ENCODE assay signal across 8 cellular contexts in genomic region chr22:29625090-29625825, GRCh38. TPM values are rescaled to one million over a fixed set of nuclear protein-coding genes. Genes with fewer than 3 reads are reported as not detected.
DNase-seq lines count a peak whose midpoint lies in the region; ATAC-seq and TF ChIP-seq lines count a peak whose summit lies in the region.

No MANE protein-coding gene starts in this region.

- POLR2A ChIA-PET in HEK293 (lab: Yijun Ruan, JAX) = no interaction called here
- POLR2A ChIA-PET in Panc1 (lab: Charles Lee) = no interaction called here

- H3K4me3 ChIP-seq in HEK293 (ENCODE audit: low read depth, low read length) (no peak overlapping the region), Panc1 (ENCODE audit: low read depth in 2 of 2, low read length in 2 of 2) (0 out of 4 replicates have a peak overlapping the region, but pooled peaks of 1 of the 2 experiments have one; percentile 2), adrenal gland (no peak overlapping the region), right cardiac atrium (ENCODE audit: low read length) (no peak overlapping the region), sigmoid colon (no peak overlapping the region)

- intact Hi-C loops in Panc1 (cut with micrococcal nuclease; ENCODE audit: unreplicated experiment) = no loop called here
- intact Hi-C loops in adrenal gland (cut with DNase I) = no loop called here
- intact Hi-C loops in right cardiac atrium (cut with DNase I) = no loop called here
- intact Hi-C loops in sigmoid colon (cut with DNase I) = loop anchor here (10.0 kb wide), 1 partner anchor 140 kb away; the partner anchor contains the start of genes UQCR10 and ZMAT5

- peak in 2 of 4 donors; percentile 40 to 65 for TF ChIP-seq EP300 in sigmoid colon (IDR thresholded peaks at IDR 0.05)

- no TSS peak for BruUV-seq in Panc1 (replicated peaks; lab: Mats Ljungman, UMichigan)

- no peaks in the 10 kb centered on the region for H3K36me3 ChIP-seq in HEK293 (ENCODE audit: control insufficient read depth in 2 of 2, insufficient read depth in 1 of 2, low read length in 2 of 2)
- H3K36me3 ChIP-seq in Panc1 (ENCODE audit: control insufficient read depth, insufficient read depth, low read length) = no peaks in the 10 kb centered on the region
- no peaks in the 10 kb centered on the region for H3K36me3 ChIP-seq in adrenal gland (replicated peaks in 1 of 2)
- no peaks in the 10 kb centered on the region for H3K36me3 ChIP-seq in sigmoid colon

- CTCF ChIA-PET in HEK293 (lab: Yijun Ruan, JAX) (interaction anchor here (0.6 to 5.0 kb wide), 58 partner anchors 8 to 829 kb away, joined by 3 to 51 read pairs (median 4); partner anchors contain the start of genes UQCR10 and ZMAT5), Panc1 (lab: Charles Lee) (no interaction called here)

- H3K27ac ChIP-seq in HEK293 (ENCODE audit: extremely low read depth, low read depth, low read length) = no peak overlapping the region
- peak overlapping the region; percentile 83 for H3K27ac ChIP-seq in Panc1 (ENCODE audit: low read length)
- peak overlapping the region in 2 of 5 donors; percentile 0 to 19 for H3K27ac ChIP-seq in adrenal gland
- no peak overlapping the region for H3K27ac ChIP-seq in right cardiac atrium (ENCODE audit: low read length)
- peak overlapping the region; percentile 31 to 64 (median 51) for H3K27ac ChIP-seq in sigmoid colon

- 67 to 71% (median 69%) methylated on average over 12 of the region's 12 CpGs for WGBS in adrenal gland, 4 donors
- WGBS in right cardiac atrium = 71% methylated on average over 12 of the region's 12 CpGs
- WGBS in sigmoid colon, 2 donors = 75 to 76% methylated on average over 12 of the region's 12 CpGs

- ATAC-seq in Panc1 (no peak), right cardiac atrium (peak; percentile 62 to 68), GM21619 (IDR thresholded peaks at IDR 0.05; ENCODE audit: unreplicated experiment) (no peak)

- in situ Hi-C loops in Panc1 (cut with HindIII; ENCODE audit: low pct_unique_long_range_greater_than_20kb, low sequenced_read_pairs) = no loop called here

- no peaks in the 10 kb centered on the region for H3K9me3 ChIP-seq in HEK293 (ENCODE audit: control insufficient read depth, insufficient read depth, low read depth, low read length)
- H3K9me3 ChIP-seq in Panc1 (ENCODE audit: control insufficient read depth, insufficient read depth, low read depth, low read length) = no peaks in the 10 kb centered on the region
- H3K9me3 ChIP-seq in adrenal gland (replicated peaks in 1 of 3) = no peaks in the 10 kb centered on the region
- H3K9me3 ChIP-seq in right cardiac atrium (ENCODE audit: control insufficient read depth, low read length) = no peaks in the 10 kb centered on the region
- no peaks in the 10 kb centered on the region for H3K9me3 ChIP-seq in sigmoid colon

- TF ChIP-seq CTCF in HEK293 (tag by site-specific recombination; IDR thresholded peaks at IDR 0.05) (no peak), Panc1 (IDR thresholded peaks at IDR 0.05) (peak; percentile 83), adrenal gland (IDR thresholded peaks at IDR 0.05) (peak; percentile 71 to 82 (median 77)), sigmoid colon (IDR thresholded peaks at IDR 0.05) (peak; percentile 41 to 83 (median 74))

- H3K27me3 ChIP-seq in Panc1 (ENCODE audit: control insufficient read depth, insufficient read depth, low read length) = no peaks in the 10 kb centered on the region
- no peaks in the 10 kb centered on the region for H3K27me3 ChIP-seq in adrenal gland
- no peaks in the 10 kb centered on the region for H3K27me3 ChIP-seq in right cardiac atrium (ENCODE audit: control insufficient read depth, insufficient read depth)
- H3K27me3 ChIP-seq in sigmoid colon = no peaks in the 10 kb centered on the region

- H3K4me1 ChIP-seq in HEK293 (ENCODE audit: control insufficient read depth, insufficient read depth, low read length) = peaks cover 44% of the 10 kb centered on the region
- H3K4me1 ChIP-seq in Panc1 (ENCODE audit: control insufficient read depth, insufficient read depth, low read length) = peaks cover 93% of the 10 kb centered on the region
- peaks cover 21 to 30% of the 10 kb centered on the region in 2 donors for H3K4me1 ChIP-seq in adrenal gland (replicated peaks in 1 of 2)
- H3K4me1 ChIP-seq in right cardiac atrium (ENCODE audit: control insufficient read depth, insufficient read depth, low read length) = peaks cover 2% of the 10 kb centered on the region
- peaks cover 0 to 81% (median 66%) of the 10 kb centered on the region in 4 donors for H3K4me1 ChIP-seq in sigmoid colon

- TF ChIP-seq POLR2A in adrenal gland (IDR thresholded peaks at IDR 0.05) (no peak), sigmoid colon (IDR thresholded peaks at IDR 0.05) (no peak)

- DNase-seq in COLO668 (lab: John Stamatoyannopoulos, UW; ENCODE audit: unreplicated experiment) (peak; percentile 44), Panc1 (ENCODE audit: low read depth, low spot score) (no peak), adrenal gland (peak; percentile 51 to 83 (median 65)), right cardiac atrium (peak in 2 of 3 donors; percentile 43 to 75), sigmoid colon (peak; percentile 75), GM19240 (ENCODE audit: insufficient read length, low spot score) (no peak)

TF ChIP-seq in HEK293, 187 proteins besides CTCF, POLR2A, EP300 and RAD21 (continues in another document):
- TF ChIP-seq ZNF701 (tag by site-specific recombination; IDR thresholded peaks at IDR 0.05) (no peak), ZFP69B (tag by site-specific recombination; IDR thresholded peaks at IDR 0.05) (no peak), ZNF10 (tag by site-specific recombination; IDR thresholded peaks at IDR 0.05) (no peak), ZNF311 (tag by site-specific recombination; IDR thresholded peaks at IDR 0.05; ENCODE audit: borderline replicate concordance) (no peak), KLF8 (tag by site-specific recombination; IDR thresholded peaks at IDR 0.05) (no peak), ZNF501 (tag by site-specific recombination; IDR thresholded peaks at IDR 0.05) (no peak; the same call in 1 of the 2 replicates), YY2 (tag by site-specific recombination; IDR thresholded peaks at IDR 0.05) (no peak), ZNF621 (tag by site-specific recombination; IDR thresholded peaks at IDR 0.05) (no peak), ZNF202 (tag by site-specific recombination; IDR thresholded peaks at IDR 0.05; ENCODE audit: borderline replicate concordance) (no peak), ZNF658 (tag by site-specific recombination; IDR thresholded peaks at IDR 0.05) (no peak), IKZF3 (tag by site-specific recombination; IDR thresholded peaks at IDR 0.05) (peak; percentile 62; the same call in 1 of the 2 replicates), ZNF169 (tag by site-specific recombination; IDR thresholded peaks at IDR 0.05) (no peak), ZNF660 (tag by site-specific recombination; IDR thresholded peaks at IDR 0.05) (peak; percentile 67; the same call in 1 of the 2 replicates), REST (tag by site-specific recombination; IDR thresholded peaks at IDR 0.05) (no peak), ZNF354C (tag by site-specific recombination; IDR thresholded peaks at IDR 0.05; ENCODE audit: borderline replicate concordance, low read depth) (no peak), ZBTB21 (tag by site-specific recombination; IDR thresholded peaks at IDR 0.05) (no peak), TRIM28 (IDR thresholded peaks at IDR 0.05; ENCODE audit: borderline replicate concordance, low read length) (0 out of 2 replicates have a peak, but pooled peaks have one; percentile 55), ZXDB (tag by site-specific recombination; IDR thresholded peaks at IDR 0.05) (no peak)

RNA-seq across cellular contexts. Expression of gene NF2, which starts 21.8 kb away (rescaled TPM):
- total RNA-seq in Panc1 (2021; ENCODE audit: unreplicated experiment) = 190 TPM
- 34.0 TPM for polyA plus RNA-seq in Panc1 (2012; ENCODE audit: insufficient read length)
- total RNA-seq in adrenal gland = 10 to 100 TPM; 43.3 to 67.4 (median 55.5) TPM
- polyA plus RNA-seq in adrenal gland = 10 to 100 TPM; 12.2 to 22.2 (median 18.6) TPM
- 10 to 100 TPM; 45.8 to 53.9 (median 50.7) TPM for total RNA-seq in right cardiac atrium
- 23.4 TPM for polyA plus RNA-seq in right cardiac atrium
- total RNA-seq in sigmoid colon = 10 to 100 TPM; 16.6 to 34.3 (median 23.8) TPM
- 10 to 100 TPM in 1 of 3 donors, 1 to 10 TPM in 2; 3.6 to 18.7 (median 6.2) TPM for polyA plus RNA-seq in sigmoid colon

RNA-seq across cellular contexts. Expression of gene NIPSNAP1, which starts 44.3 kb away (rescaled TPM):
- total RNA-seq in Panc1 (2021; ENCODE audit: unreplicated experiment) (40.0 TPM), adrenal gland (10 to 100 TPM; 40.9 to 84.1 (median 60.4) TPM), right cardiac atrium (10 to 100 TPM; 16.6 to 29.2 (median 23.6) TPM), sigmoid colon (10 to 100 TPM; 10.2 to 14.4 (median 13.5) TPM)
- polyA plus RNA-seq in Panc1 (2012; ENCODE audit: insufficient read length) = 72.8 TPM
- polyA plus RNA-seq in adrenal gland (10 to 100 TPM; 33.1 to 85.7 (median 35.3) TPM), right cardiac atrium (22.7 TPM), sigmoid colon (10 to 100 TPM; 43.2 to 61.5 (median 53.5) TPM)

Comparison
In these comparisons a context has a peak if more than half of its experiments do, and no peak if none do; other contexts are left out.
1. DNase-seq: peak in COLO668 (single experiment), adrenal gland (7 of 7), right cardiac atrium (2 of 3) and sigmoid colon (single experiment); none in Panc1 (single experiment) and GM19240 (single experiment).
2. H3K27ac ChIP-seq: peak in Panc1 (single experiment) and sigmoid colon (4 of 4); none in HEK293 (single experiment) and right cardiac atrium (single experiment).
3. ATAC-seq: peak in right cardiac atrium (2 of 2); none in Panc1 (single experiment) and GM21619 (single experiment).